ENCODE assay signal across 29 cellular contexts in the genomic region with DNA sequence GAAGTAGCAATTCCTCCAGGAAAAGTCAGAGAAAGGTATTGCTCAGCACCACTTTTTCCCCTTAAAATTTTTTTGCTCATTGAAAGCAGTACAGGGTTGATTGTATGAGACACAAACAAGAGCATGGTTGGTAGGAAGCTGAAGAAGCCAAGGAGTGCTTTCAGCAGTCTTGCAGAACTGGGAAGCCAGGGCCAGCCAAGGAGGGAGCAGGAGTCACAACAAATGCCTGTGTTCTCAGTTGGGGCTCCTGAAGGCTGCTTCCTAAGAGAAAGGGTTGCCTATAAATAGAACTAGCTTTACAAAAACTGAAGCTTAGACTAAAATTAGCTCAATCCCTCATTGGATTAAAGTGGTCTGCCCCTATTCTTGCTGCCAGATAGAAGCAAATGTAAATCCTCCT. TPM values are rescaled to one million over a fixed set of nuclear protein-coding genes. Genes with fewer than 3 reads are reported as not detected.
DNase-seq lines count a peak whose midpoint lies in the region; ATAC-seq, FAIRE-seq and TF ChIP-seq lines count a peak whose summit lies in the region.
"Had no signal": no experiment of that assay in that cellular context is flagged by ENCODE, and none has a peak within 500 bp of the region (broad histone marks: within the 10 kb centered on the region; RNA-seq: fewer than 3 reads in every experiment).

No MANE protein-coding gene starts in this region.

- H3K4me2 ChIP-seq in H1 (ENCODE audit: insufficient read depth in 1 of 2, low read depth in 2 of 2, low read length in 2 of 2), result no peak overlapping the region

- peaks cover 10% of the 10 kb centered on the region for H3K36me3 Mint-ChIP-seq in natural killer cell treated with Interleukin-12 subunit alpha and Interleukin-12 subunit beta and Interleukin-15 and Interleukin-18, amount 100 ng/mL, for 72 hours
- H3K36me3 Mint-ChIP-seq in natural killer cell, result no peaks in the 10 kb centered on the region
- peaks cover 6% of the 10 kb centered on the region for H3K36me3 Mint-ChIP-seq in activated CD4-positive, alpha-beta memory T cell treated with anti-CD3 and anti-CD28 coated beads for 36 hours

- no peaks in the 10 kb centered on the region for H3K27me3 ChIP-seq in H1 (replicated peaks in 1 of 4; ENCODE audit: control insufficient read depth in 3 of 4, extremely low read depth in 1 of 4, insufficient read depth in 3 of 4, low read length in 3 of 4)
- H3K27me3 ChIP-seq in upper lobe of left lung, result no peaks in the 10 kb centered on the region
- H3K27me3 ChIP-seq: colonic mucosa, right lobe of liver had no signal

- peak overlapping the region; percentile 35; the same call in 1 of the 2 replicates for H2AFZ ChIP-seq in H1 (ENCODE audit: low read length)

- TF ChIP-seq POLR2A in H1 (IDR thresholded peaks at IDR 0.05; ENCODE audit: control extremely low read depth in 1 of 2, low read depth in 2 of 2, low read length in 2 of 2) (no peak), upper lobe of left lung (IDR thresholded peaks at IDR 0.05) (no peak)

- no peak overlapping the region for H2BK5ac ChIP-seq in H1 (ENCODE audit: low read depth, low read length)

- peak overlapping the region; percentile 23 for H3K4me3 Mint-ChIP-seq in natural killer cell treated with Interleukin-12 subunit alpha and Interleukin-12 subunit beta and Interleukin-15 and Interleukin-18, amount 100 ng/mL, for 72 hours
- H3K4me3 Mint-ChIP-seq in natural killer cell, result no peak overlapping the region
- peak overlapping the region; percentile 27 for H3K4me3 Mint-ChIP-seq in activated CD4-positive, alpha-beta memory T cell treated with anti-CD3 and anti-CD28 coated beads for 36 hours
- H3K4me3 Mint-ChIP-seq: neural crest cell had no signal

- no peak for DNase-seq in natural killer cell treated with Interleukin-12 subunit alpha and Interleukin-12 subunit beta and Interleukin-15 and Interleukin-18, amount 100 ng/mL, for 72 hours (ENCODE audit: low spot score)
- DNase-seq in natural killer cell, result no peak
- DNase-seq in activated CD4-positive, alpha-beta memory T cell treated with anti-CD3 and anti-CD28 coated beads for 36 hours, result no peak
- no peak for DNase-seq in H1 (ENCODE audit: low read depth in 1 of 2, low spot score in 2 of 2)
- DNase-seq in upper lobe of left lung, result no peak
- DNase-seq in SKM-1 treated with dmso at 0.1 percent for 144 hours (lab: John Stamatoyannopoulos, UW; ENCODE audit: unreplicated experiment), result no peak
- DNase-seq: activated CD4-positive, alpha-beta T cell treated with anti-CD3 and anti-CD28 coated beads, Interleukin-2, amount 50 U/mL, for 4 hours; amygdala; colonic mucosa; effector memory CD4-positive, alpha-beta T cell; GDM1; head of caudate nucleus; IMR-90; kidney glomerular epithelial cell; lower lobe of right lung; NCI-H1048; NCI-H1930; NCI-H524 treated with DMSO at 0.1 percent for 48 hours; right lobe of liver; SHP77; stimulated activated CD4-positive, alpha-beta T cell treated with anti-CD3 and anti-CD28 coated beads, Interleukin-4, amount 100 ng/mL, for 4 hours; stimulated activated naive CD4-positive, alpha-beta T cell treated with Interleukin-2 at 50 U/mL for 16 hours; T1000 had no signal

- H2BK15ac ChIP-seq in H1 (ENCODE audit: low read length), result no peak overlapping the region

- H3K36me3 ChIP-seq in H1 (ENCODE audit: control insufficient read depth in 2 of 4, insufficient read depth in 4 of 4, low read length in 3 of 4) (no peaks in the 10 kb centered on the region), upper lobe of left lung (no peaks in the 10 kb centered on the region)
- H3K36me3 ChIP-seq: colonic mucosa, HAP-1, lower lobe of right lung, right lobe of liver had no signal

- H3K56ac ChIP-seq in H1 (replicated peaks; ENCODE audit: insufficient read length, low read depth, low read length), result no peak overlapping the region

- no peak overlapping the region for H2AK5ac ChIP-seq in H1 (ENCODE audit: low read depth, low read length)

- TF ChIP-seq RAD21 in H1 (IDR thresholded peaks at IDR 0.05 in 1 of 2, conservative IDR thresholded peaks at IDR 0.05 in 1 of 2; ENCODE audit: low read depth in 2 of 2, low read length in 2 of 2), result no peak

- intact Hi-C loops in natural killer cell (cut with micrococcal nuclease), result no loop called here
- intact Hi-C loops in activated CD4-positive, alpha-beta memory T cell treated with anti-CD3 and anti-CD28 coated beads for 36 hours (cut with micrococcal nuclease), result loop anchor here (10.0 kb wide), 1 partner anchor 351 kb away; no protein-coding TSS in a partner anchor

- H3K14ac ChIP-seq in H1 (ENCODE audit: insufficient read length), result no peak overlapping the region

- no peaks in the 10 kb centered on the region for H3K9me3 Mint-ChIP-seq in natural killer cell treated with Interleukin-12 subunit alpha and Interleukin-12 subunit beta and Interleukin-15 and Interleukin-18, amount 100 ng/mL, for 72 hours
- H3K9me3 Mint-ChIP-seq in natural killer cell, result peaks cover 2 to 3% of the 10 kb centered on the region in 2 donors
- peaks cover 2% of the 10 kb centered on the region for H3K9me3 Mint-ChIP-seq in activated CD4-positive, alpha-beta memory T cell treated with anti-CD3 and anti-CD28 coated beads for 36 hours

- H4K5ac ChIP-seq in H1 (ENCODE audit: insufficient read length, low read depth, low read length), result no peak overlapping the region

- no peak overlapping the region for H3K9ac ChIP-seq in H1 (replicated peaks in 1 of 4; ENCODE audit: extremely low read depth in 1 of 4, low read depth in 3 of 4, low read length in 3 of 4)

- H4K91ac ChIP-seq in H1 (replicated peaks; ENCODE audit: insufficient read length, low read length), result no peak overlapping the region

- no peak overlapping the region for H2BK120ac ChIP-seq in H1 (replicated peaks; ENCODE audit: low read depth, low read length)

- peak overlapping the region in 1 of 2 donors; percentile 57 for H3K27ac Mint-ChIP-seq in natural killer cell treated with Interleukin-12 subunit alpha and Interleukin-12 subunit beta and Interleukin-15 and Interleukin-18, amount 100 ng/mL, for 72 hours
- H3K27ac Mint-ChIP-seq in natural killer cell, result no peak overlapping the region
- peak overlapping the region; percentile 39 for H3K27ac Mint-ChIP-seq in activated CD4-positive, alpha-beta memory T cell treated with anti-CD3 and anti-CD28 coated beads for 36 hours
- H3K27ac Mint-ChIP-seq: progenitor cell of endocrine pancreas had no signal

- no peak for FAIRE-seq in H1 (lab: Jason Lieb, UNC)

- H3K4me1 ChIP-seq in H1 (replicated peaks in 1 of 4; ENCODE audit: control insufficient read depth in 3 of 4, insufficient read depth in 4 of 4, low read length in 3 of 4) (peaks cover 0 to 3% (median 0%) of the 10 kb centered on the region in 4 experiments; a peak in 1 of 7 replicates), upper lobe of left lung (no peaks in the 10 kb centered on the region)
- H3K4me1 ChIP-seq: colonic mucosa, HAP-1, lower lobe of right lung, right lobe of liver had no signal

- H3K79me1 ChIP-seq in H1 (ENCODE audit: low read depth, low read length), result no peaks in the 10 kb centered on the region

- H3K27ac ChIP-seq in H1 (ENCODE audit: low read depth, low read length) (no peak overlapping the region), upper lobe of left lung (no peak overlapping the region)
- H3K27ac ChIP-seq: colonic mucosa, lower lobe of right lung, right lobe of liver had no signal

- H3K18ac ChIP-seq in H1 (ENCODE audit: extremely low read depth, low read length), result no peak overlapping the region

- CTCF ChIA-PET in activated CD4-positive, alpha-beta memory T cell treated with anti-CD3 and anti-CD28 coated beads for 36 hours (lab: Charles Lee), result interaction anchor here (1.2 kb wide), 1 partner anchor 169 kb away, joined by 4 read pairs; no protein-coding TSS in a partner anchor
- CTCF ChIA-PET in H1 (lab: Charles Lee; ENCODE audit: partially characterized antibody), result interaction anchor here (0.8 kb wide), 1 partner anchor 48 kb away, joined by 3 read pairs; no protein-coding TSS in a partner anchor

- H3K79me2 ChIP-seq in H1 (ENCODE audit: control insufficient read depth in 1 of 2, insufficient read depth in 2 of 2, low read length in 2 of 2), result no peaks in the 10 kb centered on the region

- TF ChIP-seq EP300 in H1 (IDR thresholded peaks at IDR 0.05; ENCODE audit: borderline replicate concordance in 1 of 2, low read depth in 2 of 2, low read length in 2 of 2), result no peak
- TF ChIP-seq EP300 in upper lobe of left lung (IDR thresholded peaks at IDR 0.05), result no peak

- no peaks in the 10 kb centered on the region for H3K23me2 ChIP-seq in H1 (ENCODE audit: low read depth, low read length)

- H3K4me3 ChIP-seq in H1 (ENCODE audit: extremely low read depth in 1 of 4, insufficient read depth in 2 of 4, low read depth in 3 of 4, low read length in 4 of 4) (no peak overlapping the region), upper lobe of left lung (no peak overlapping the region)
- H3K4me3 ChIP-seq: colonic mucosa, HAP-1, lower lobe of right lung, right lobe of liver had no signal

- POLR2A ChIA-PET in activated CD4-positive, alpha-beta memory T cell treated with anti-CD3 and anti-CD28 coated beads for 36 hours (lab: Charles Lee), result no interaction called here
- POLR2A ChIA-PET in H1 (lab: Charles Lee; ENCODE audit: partially characterized antibody), result no interaction called here

- H4K8ac ChIP-seq in H1 (ENCODE audit: extremely low read depth, insufficient read depth, low read length), result no peak overlapping the region

- H2BK12ac ChIP-seq in H1 (ENCODE audit: low read depth, low read length), result no peak overlapping the region

- TF ChIP-seq CTCF in natural killer cell (IDR thresholded peaks at IDR 0.05) (no peak), H1 (IDR thresholded peaks at IDR 0.05; ENCODE audit: control extremely low read depth in 1 of 3, insufficient read depth in 1 of 3, low read depth in 1 of 3, low read length in 3 of 3) (no peak), upper lobe of left lung (IDR thresholded peaks at IDR 0.05) (no peak)

- H2BK20ac ChIP-seq in H1 (ENCODE audit: low read length), result no peak overlapping the region

- ATAC-seq in natural killer cell treated with Interleukin-12 subunit alpha and Interleukin-12 subunit beta and Interleukin-15 and Interleukin-18, amount 100 ng/mL, for 72 hours, result no peak
- no peak for ATAC-seq in natural killer cell
- ATAC-seq in upper lobe of left lung (ENCODE audit: low FRiP score in 2 of 2), result no peak
- ATAC-seq in GM21529 (IDR thresholded peaks at IDR 0.05; ENCODE audit: unreplicated experiment), result no peak
- no peak for ATAC-seq in HG02885 (IDR thresholded peaks at IDR 0.05; ENCODE audit: poor library complexity, unreplicated experiment)
- ATAC-seq: lower lobe of right lung, right lobe of liver had no signal

- H3K4me1 Mint-ChIP-seq in natural killer cell treated with Interleukin-12 subunit alpha and Interleukin-12 subunit beta and Interleukin-15 and Interleukin-18, amount 100 ng/mL, for 72 hours (ENCODE audit: low read depth in 2 of 2), result peaks cover 11 to 28% of the 10 kb centered on the region in 2 donors
- peaks cover 9 to 10% of the 10 kb centered on the region in 2 donors for H3K4me1 Mint-ChIP-seq in natural killer cell
- H3K4me1 Mint-ChIP-seq in activated CD4-positive, alpha-beta memory T cell treated with anti-CD3 and anti-CD28 coated beads for 36 hours (ENCODE audit: low read depth), result peaks cover 65% of the 10 kb centered on the region
- H3K4me1 Mint-ChIP-seq: neural crest cell had no signal

- H3K27me3 Mint-ChIP-seq in natural killer cell treated with Interleukin-12 subunit alpha and Interleukin-12 subunit beta and Interleukin-15 and Interleukin-18, amount 100 ng/mL, for 72 hours, result peaks cover 0 to 3% of the 10 kb centered on the region in 2 donors
- H3K27me3 Mint-ChIP-seq in natural killer cell (ENCODE audit: low read depth in 2 of 2), result peaks cover 0 to 7% of the 10 kb centered on the region in 2 donors
- no peaks in the 10 kb centered on the region for H3K27me3 Mint-ChIP-seq in activated CD4-positive, alpha-beta memory T cell treated with anti-CD3 and anti-CD28 coated beads for 36 hours
- H3K27me3 Mint-ChIP-seq: progenitor cell of endocrine pancreas had no signal

- no peaks in the 10 kb centered on the region for H4K20me1 ChIP-seq in H1 (replicated peaks in 1 of 2; ENCODE audit: control insufficient read depth in 1 of 2, insufficient read depth in 2 of 2, low read length in 2 of 2)

- no peak overlapping the region for H3K4ac ChIP-seq in H1 (replicated peaks; ENCODE audit: insufficient read length, low read depth, low read length)

- H3K9me3 ChIP-seq in H1 (ENCODE audit: insufficient read depth in 2 of 2, low read depth in 1 of 2, low read length in 1 of 2), result no peaks in the 10 kb centered on the region
- H3K9me3 ChIP-seq in upper lobe of left lung, result peaks cover 0 to under 1% (median 0%) of the 10 kb centered on the region in 4 donors
- H3K9me3 ChIP-seq: colonic mucosa, HAP-1, lower lobe of right lung, right lobe of liver had no signal

- no peak overlapping the region for H3K23ac ChIP-seq in H1 (ENCODE audit: insufficient read length)

RNA-seq across cellular contexts. Expression of gene THEMIS, which starts 3.3 kb away (rescaled TPM):
- total RNA-seq in natural killer cell treated with Interleukin-12 subunit alpha and Interleukin-12 subunit beta and Interleukin-15 and Interleukin-18, amount 100 ng/mL, for 72 hours, result 10 to 100 TPM in 1 of 2 donors, 1 to 10 TPM in 1; 3.8 to 44.2 TPM
- total RNA-seq in natural killer cell (10 to 100 TPM in 1 of 3 donors, 1 to 10 TPM in 1, under 1 TPM in 1; 0.82 to 11.7 (median 1.7) TPM), upper lobe of left lung (1 to 10 TPM; 1.5 to 7.8 (median 2.2) TPM)
- total RNA-seq in activated CD4-positive, alpha-beta memory T cell treated with anti-CD3 and anti-CD28 coated beads for 36 hours, result 10 to 100 TPM in 1 of 2 experiments, 1 to 10 TPM in 1; 9.5 to 11.5 TPM
- not detected in 2 replicates for total RNA-seq in H1 (2021; fragmentation: NEBNext Ultra II Directional; extraction: Animal tissue kit (Norgen Biotek cat#: 25700))
- not detected in 2 replicates for polyA plus RNA-seq in H1 (2011; rRNA removed)
- not detected for polyA plus RNA-seq in H1 (2011; cell fraction: cytosol; rRNA removed)
- not detected for polyA plus RNA-seq in H1 (2011; cell fraction: nucleus; rRNA removed)
- not detected in 4 replicates for polyA plus RNA-seq in H1 (2012, experiment 1 of 2)
- polyA plus RNA-seq in H1 (2012, experiment 2 of 2), result not detected
- not detected for polyA plus RNA-seq in H1 (2013, experiment 1 of 2)
- not detected for polyA plus RNA-seq in H1 (2013, experiment 2 of 2)
- polyA minus RNA-seq in H1 (2011; rRNA and poly(A)+ RNA removed), result not detected in 2 replicates
- polyA minus RNA-seq in H1 (2011; cell fraction: cytosol; rRNA and poly(A)+ RNA removed), result not detected
- not detected for polyA minus RNA-seq in H1 (2011; cell fraction: nucleus; rRNA and poly(A)+ RNA removed)
- total RNA-seq: A673, IMR-90, neural crest cell, progenitor cell of endocrine pancreas had no signal
- polyA plus RNA-seq: IMR-90 had no signal
